In genomic region chr5:88142801-88143692, GRCh38 we compare ENCODE assay signal across 9 cellular contexts.
A peak's percentile ranks its signal among the peaks of the same experiment; 100 is the strongest.
DNase-seq lines count a peak whose midpoint lies in the region; ATAC-seq and TF ChIP-seq lines count a peak whose summit lies in the region.
"Had no signal": no experiment of that assay in that cellular context is flagged by ENCODE, and none has a peak within 500 bp of the region (broad histone marks: within the 10 kb centered on the region; RNA-seq: fewer than 3 reads in every experiment).

No MANE protein-coding gene starts in this region.

- H4K20me1 ChIP-seq in Karpas-422 (ENCODE audit: insufficient read depth, low read depth, low read length) = no peaks in the 10 kb centered on the region

- TF ChIP-seq EP300 in tibial nerve (IDR thresholded peaks at IDR 0.05) = peak in 1 of 2 donors; percentile 36

- H3K9me3 Mint-ChIP-seq in T-cell = peaks cover 0 to 6% (median 0%) of the 10 kb centered on the region in 3 donors

- TF ChIP-seq CTCF in tibial nerve (IDR thresholded peaks at IDR 0.05) = no peak

- DNase-seq in Karpas-422 (no peak), medulla oblongata (ENCODE audit: extremely low spot score) (peak; percentile 71), tibial nerve (ENCODE audit: low spot score in 2 of 2) (no peak), GDM1 (lab: John Stamatoyannopoulos, UW) (no peak), T-cell (no peak), NCI-H774 (lab: John Stamatoyannopoulos, UW) (no peak)

- no peak overlapping the region for H3K27ac ChIP-seq in Karpas-422 (ENCODE audit: low read length)
- H3K27ac ChIP-seq in cingulate gyrus (ENCODE audit: low read depth, low read length) = peak overlapping the region; percentile 97
- peak overlapping the region in 3 of 4 donors; percentile 1 to 67 (median 49) for H3K27ac ChIP-seq in tibial nerve
- H3K27ac ChIP-seq: body of pancreas had no signal

- no peaks in the 10 kb centered on the region for H3K9me2 ChIP-seq in Karpas-422 (replicated peaks; ENCODE audit: insufficient read depth, low read length)

- CTCF ChIA-PET in T-cell (lab: Charles Lee) = interaction anchor here in 1 of 2 donors (0.5 kb wide), 1 partner anchor 539 kb away, joined by 3 read pairs; no protein-coding TSS in a partner anchor

- no peaks in the 10 kb centered on the region for H3K36me3 Mint-ChIP-seq in T-cell

- TF ChIP-seq POLR2A in tibial nerve (IDR thresholded peaks at IDR 0.05) = no peak

- H3K36me3 ChIP-seq in Karpas-422 (ENCODE audit: insufficient read depth, low read length) (no peaks in the 10 kb centered on the region), tibial nerve (no peaks in the 10 kb centered on the region)

- H3K4me3 ChIP-seq in Karpas-422 (ENCODE audit: low read length) (peak overlapping the region; percentile 62), tibial nerve (peak overlapping the region; percentile 31 to 62 (median 54))
- H3K4me3 ChIP-seq: body of pancreas, mucosa of descending colon had no signal

- ATAC-seq in T-cell (replicated peaks in 1 of 4) = no peak
- ATAC-seq: body of pancreas, mucosa of descending colon had no signal

- H3K4me1 Mint-ChIP-seq in T-cell = peaks cover 17 to 21% (median 20%) of the 10 kb centered on the region in 3 donors

- H3K9me3 ChIP-seq in Karpas-422 (ENCODE audit: low read length) (no peaks in the 10 kb centered on the region), tibial nerve (no peaks in the 10 kb centered on the region)
- H3K9me3 ChIP-seq: body of pancreas, mucosa of descending colon had no signal

- H3K27me3 ChIP-seq in Karpas-422 (ENCODE audit: low read length) (no peaks in the 10 kb centered on the region), tibial nerve (peaks cover 0 to 8% of the 10 kb centered on the region in 2 donors)

- H3K4me3 Mint-ChIP-seq in T-cell = no peak overlapping the region

- H3K4me2 ChIP-seq in Karpas-422 (ENCODE audit: low read depth, low read length, poor library complexity, severe bottlenecking) = peak overlapping the region; percentile 74

- no peak overlapping the region for H3K27ac Mint-ChIP-seq in T-cell

- H3K4me1 ChIP-seq in Karpas-422 (ENCODE audit: low read length) (peaks cover 12% of the 10 kb centered on the region), tibial nerve (peaks cover 0 to 53% (median 0%) of the 10 kb centered on the region in 4 donors)

- WGBS in tibial nerve, 2 donors = 10 to 16% methylated on average over 20 of the region's 20 CpGs

- H3K79me2 ChIP-seq in Karpas-422 (ENCODE audit: low read length) = no peaks in the 10 kb centered on the region

- POLR2A ChIA-PET in T-cell (lab: Charles Lee) = no interaction called here

- 0 out of 2 replicates have a peak overlapping the region, but pooled peaks have one; percentile 42 for H3K9ac ChIP-seq in Karpas-422 (ENCODE audit: low read length)

- peak overlapping the region; percentile 54; the same call in 1 of the 2 replicates for H2AFZ ChIP-seq in Karpas-422 (ENCODE audit: low read length)

- peaks cover 11 to 19% of the 10 kb centered on the region in 2 donors for H3K27me3 Mint-ChIP-seq in T-cell
